In the genomic region with DNA sequence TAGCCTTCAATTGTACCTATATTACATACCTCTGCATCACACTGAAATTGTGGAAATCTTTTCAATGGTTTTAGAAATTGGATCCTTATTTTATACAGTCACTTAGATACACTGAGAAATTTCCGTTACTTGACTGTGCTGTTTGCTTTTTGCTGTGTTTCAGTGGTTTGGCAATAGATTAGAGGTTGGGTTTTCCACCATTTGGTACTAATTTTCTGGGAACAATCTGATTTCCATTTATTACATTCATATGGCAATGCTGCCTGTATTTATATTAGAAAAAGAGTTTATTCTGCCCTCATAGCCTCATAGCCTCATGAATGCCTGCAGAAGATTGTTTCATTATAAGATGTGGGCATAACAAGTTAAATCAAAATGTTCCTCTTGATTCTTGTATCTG, we compare ENCODE assay signal across 29 cellular contexts.
DNase-seq lines count a peak whose midpoint lies in the region; ATAC-seq and TF ChIP-seq lines count a peak whose summit lies in the region.
"Had no signal": no experiment of that assay in that cellular context is flagged by ENCODE, and none has a peak within 500 bp of the region (broad histone marks: within the 10 kb centered on the region; RNA-seq: fewer than 3 reads in every experiment).

No MANE protein-coding gene starts in this region.

- H3K27me3 ChIP-seq in esophagus squamous epithelium (no peaks in the 10 kb centered on the region), osteoblast (ENCODE audit: insufficient read depth, low read length) (no peaks in the 10 kb centered on the region)
- H3K27me3 ChIP-seq: left lung, MG63, neutrophil, thyroid gland had no signal

- H3K79me2 ChIP-seq in osteoblast (ENCODE audit: insufficient read depth, low read length) = no peaks in the 10 kb centered on the region

- peak overlapping the region; percentile 63 for H2AFZ ChIP-seq in osteoblast (ENCODE audit: low read length)

- TF ChIP-seq CTCF in AG09309 (IDR thresholded peaks at IDR 0.05; ENCODE audit: control insufficient read depth, insufficient read depth, low read depth, low read length, missing control alignments) = no peak
- TF ChIP-seq CTCF in esophagus squamous epithelium (IDR thresholded peaks at IDR 0.05) = no peak
- TF ChIP-seq CTCF in osteoblast (IDR thresholded peaks at IDR 0.05; ENCODE audit: extremely low read depth, low read depth, low read length) = no peak

- ATAC-seq in left colon (no peak), GM19452 (IDR thresholded peaks at IDR 0.05; ENCODE audit: unreplicated experiment) (no peak)
- ATAC-seq: left lung; psoas muscle; stimulated activated naive CD8-positive, alpha-beta T cell treated with anti-CD3 and anti-CD28 coated beads, Interleukin-15, Interleukin-2, amounts not matched to agents 100 U/mL and 50 U/mL, for 24 hours had no signal

- CTCF ChIA-PET in HEK293T (lab: Yijun Ruan, JAX) = no interaction called here

- H4K20me1 ChIP-seq in osteoblast (ENCODE audit: insufficient read depth, low read length) = no peaks in the 10 kb centered on the region

- H3K4me1 ChIP-seq in esophagus squamous epithelium = no peaks in the 10 kb centered on the region
- H3K4me1 ChIP-seq in osteoblast (ENCODE audit: insufficient read depth, low read length) = no peaks in the 10 kb centered on the region
- H3K4me1 ChIP-seq: left lung, psoas muscle, thyroid gland had no signal

- WGBS in esophagus squamous epithelium, 2 donors = 39 to 83% methylated on average over 1 of the region's 1 CpG

- POLR2A ChIA-PET in HEK293T (lab: Yijun Ruan, JAX) = no interaction called here

- peak overlapping the region in 3 of 4 donors; percentile 1 to 29 (median 16) for H3K27ac ChIP-seq in esophagus squamous epithelium
- no peak overlapping the region for H3K27ac ChIP-seq in osteoblast (ENCODE audit: low read depth, low read length)
- H3K27ac ChIP-seq: left lung, neutrophil, psoas muscle, thyroid gland had no signal

- H3K9me3 ChIP-seq in esophagus squamous epithelium = no peaks in the 10 kb centered on the region
- no peaks in the 10 kb centered on the region for H3K9me3 ChIP-seq in osteoblast (ENCODE audit: low read depth, low read length)
- H3K9me3 ChIP-seq: left lung, MG63, psoas muscle, thyroid gland had no signal

- H3K4me3 ChIP-seq in AG09309 (ENCODE audit: control insufficient read depth, low read depth, low read length) (no peak overlapping the region), esophagus squamous epithelium (no peak overlapping the region), osteoblast (ENCODE audit: insufficient read depth, low read length) (peak overlapping the region; percentile 27)
- H3K4me3 ChIP-seq: left lung, MG63, psoas muscle, thyroid gland had no signal

- no peaks in the 10 kb centered on the region for H3K36me3 ChIP-seq in esophagus squamous epithelium
- no peaks in the 10 kb centered on the region for H3K36me3 ChIP-seq in osteoblast (ENCODE audit: insufficient read depth, low read length)
- H3K36me3 ChIP-seq: left lung, MG63, neutrophil, thyroid gland had no signal

- peak; percentile 51 for DNase-seq in AG09309 (ENCODE audit: low read depth)
- DNase-seq in HS-5 (ENCODE audit: low read depth) = peak; percentile 22
- no peak for DNase-seq in esophagus squamous epithelium (lab: John Stamatoyannopoulos, UW)
- DNase-seq in osteoblast (ENCODE audit: insufficient read length, low spot score, missing footprints) = peak; percentile 49
- no peak for DNase-seq in left colon
- DNase-seq in AG08396 (ENCODE audit: low spot score) = no peak
- DNase-seq in HEK293T (ENCODE audit: extremely low spot score) = no peak
- DNase-seq: activated CD4-positive, alpha-beta T cell treated with anti-CD3 and anti-CD28 coated beads for 4 hours; activated CD8-positive, alpha-beta memory T cell treated with anti-CD3 and anti-CD28 coated beads for 24 hours; activated effector memory CD4-positive, alpha-beta T cell treated with Interleukin-2 at 50 U/mL for 16 hours; activated naive CD8-positive, alpha-beta T cell treated with anti-CD3 and anti-CD28 coated beads for 36 hours; C1 segment of cervical spinal cord; DMS79; effector CD4-positive, alpha-beta T cell; erythroblast; GF-D8; KG1; left lung; MG63; NCI-H1105 treated with DMSO at 0.1 percent for 48 hours; NCI-H2081; NCI-H446; psoas muscle; stimulated activated CD4-positive, alpha-beta T cell treated with anti-CD3 and anti-CD28 coated beads, Interleukin-15, amount 100 ng/mL, for 24 hours; stimulated activated naive CD8-positive, alpha-beta T cell treated with anti-CD3 and anti-CD28 coated beads, Interleukin-15, Interleukin-2, amounts not matched to agents 100 U/mL and 50 U/mL, for 24 hours; T-helper 2 cell; thyroid gland had no signal

- H3K4me2 ChIP-seq in osteoblast (ENCODE audit: insufficient read depth, low read length) = peak overlapping the region; percentile 60

- no peak for TF ChIP-seq POLR2A in esophagus squamous epithelium (IDR thresholded peaks at IDR 0.05)

- intact Hi-C loops in esophagus squamous epithelium (cut with DNase I) (no loop called here), left colon (cut with DNase I, micrococcal nuclease) (no loop called here)

TF ChIP-seq in HEK293T, 16 proteins besides CTCF, POLR2A, EP300 and RAD21:
- TF ChIP-seq SP1 (IDR thresholded peaks at IDR 0.05) = no peak
- no peak for TF ChIP-seq FOXA1 (IDR thresholded peaks at IDR 0.05)
- no peak for TF ChIP-seq FOXK2 (IDR thresholded peaks at IDR 0.05)
- no peak for TF ChIP-seq BHLHE40 (IDR thresholded peaks at IDR 0.05; ENCODE audit: borderline replicate concordance)
- no peak for TF ChIP-seq LEF1 (IDR thresholded peaks at IDR 0.05; ENCODE audit: borderline replicate concordance)
- TF ChIP-seq FOXM1 (IDR thresholded peaks at IDR 0.05; ENCODE audit: borderline replicate concordance) = no peak
- TF ChIP-seq ELF4 (IDR thresholded peaks at IDR 0.05) = no peak
- TF ChIP-seq TARDBP (IDR thresholded peaks at IDR 0.05) = no peak
- TF ChIP-seq CTBP1 (IDR thresholded peaks at IDR 0.05; ENCODE audit: borderline replicate concordance) = no peak
- no peak for TF ChIP-seq SUZ12 (IDR thresholded peaks at IDR 0.05)
- no peak for TF ChIP-seq L3MBTL2 (conservative IDR thresholded peaks at IDR 0.05)
- no peak for TF ChIP-seq HDGF (IDR thresholded peaks at IDR 0.05; ENCODE audit: borderline replicate concordance)
- TF ChIP-seq NFRKB (IDR thresholded peaks at IDR 0.05) = no peak
- no peak for TF ChIP-seq ZNF384 (IDR thresholded peaks at IDR 0.05)
- TF ChIP-seq PKNOX1 (IDR thresholded peaks at IDR 0.05) = no peak
- no peak for TF ChIP-seq ARNT (IDR thresholded peaks at IDR 0.05)
TF ChIP-seq in HEK293T: peak in this region for 0.

Comparison
In these comparisons a context has a peak if more than half of its experiments do, and no peak if none do; other contexts are left out.
1. DNase-seq: peak in AG09309 (single experiment), HS-5 (single experiment) and osteoblast (single experiment); none in esophagus squamous epithelium (single experiment), left colon (0 of 2), AG08396 (single experiment) and HEK293T (single experiment).